Comparison of ENCODE assay signal across 11 cellular contexts in genomic region chr5:107289030-107289714, GRCh38.
DNase-seq lines count a peak whose midpoint lies in the region; ATAC-seq and TF ChIP-seq lines count a peak whose summit lies in the region.
"Had no signal": no experiment of that assay in that cellular context is flagged by ENCODE, and none has a peak within 500 bp of the region (broad histone marks: within the 10 kb centered on the region; RNA-seq: fewer than 3 reads in every experiment).

No MANE protein-coding gene starts in this region.

- CTCF ChIA-PET in Calu3 (lab: Charles Lee), result no interaction called here

- H3K4me1 Mint-ChIP-seq in Calu3 (ENCODE audit: low read depth, unreplicated experiment), result peaks cover 77% of the 10 kb centered on the region
- peaks cover 45% of the 10 kb centered on the region for H3K4me1 Mint-ChIP-seq in mesothelial cell of epicardium

- H3K36me3 Mint-ChIP-seq in Calu3 (ENCODE audit: insufficient read depth, unreplicated experiment) (peaks cover 18% of the 10 kb centered on the region), mesothelial cell of epicardium (no peaks in the 10 kb centered on the region)

- TF ChIP-seq CTCF in Calu3 (IDR thresholded peaks at IDR 0.05; ENCODE audit: unreplicated experiment) (no peak), mesothelial cell of epicardium (IDR thresholded peaks at IDR 0.05; ENCODE audit: unreplicated experiment) (no peak)

- H3K27ac Mint-ChIP-seq in Calu3 (ENCODE audit: unreplicated experiment) (peak overlapping the region; percentile 82), mesothelial cell of epicardium (no peak overlapping the region)

- H3K9me3 Mint-ChIP-seq in Calu3 (ENCODE audit: low read depth, unreplicated experiment), result no peaks in the 10 kb centered on the region
- peaks cover 4% of the 10 kb centered on the region for H3K9me3 Mint-ChIP-seq in mesothelial cell of epicardium

- intact Hi-C loops in Calu3 (cut with micrococcal nuclease; ENCODE audit: unreplicated experiment), result loop anchor here (5.0 to 10.0 kb wide), 5 partner anchors 72 to 414 kb away; partner anchors contain the start of gene EFNA5

- H3K4me3 Mint-ChIP-seq in Calu3 (ENCODE audit: low read depth, unreplicated experiment) (no peak overlapping the region), mesothelial cell of epicardium (no peak overlapping the region)

- no TSS peak for BruUV-seq in Calu3 (replicated peaks; lab: Mats Ljungman, UMichigan)

- ATAC-seq in GM18873 (IDR thresholded peaks at IDR 0.05; ENCODE audit: low FRiP score, unreplicated experiment) (peak; percentile 86), HG02623 (IDR thresholded peaks at IDR 0.05; ENCODE audit: unreplicated experiment) (peak; percentile 85), HG03521 (IDR thresholded peaks at IDR 0.05; ENCODE audit: unreplicated experiment) (peak; percentile 92)
- ATAC-seq: HCT116, left lung had no signal

- no peak for DNase-seq in Calu3
- DNase-seq in T1000 (lab: John Stamatoyannopoulos, UW), result no peak
- DNase-seq in mesothelial cell of epicardium (ENCODE audit: low spot score in 2 of 2, unreplicated experiment in 2 of 2), result no peak
- DNase-seq in iPS-NIHi11 (ENCODE audit: low spot score), result no peak
- DNase-seq in AG08395 (ENCODE audit: low spot score), result no peak
- DNase-seq: activated naive CD4-positive, alpha-beta T cell treated with Interleukin-2 at 50 U/mL for 16 hours; left lung had no signal

- H3K27me3 Mint-ChIP-seq in Calu3 (ENCODE audit: unreplicated experiment) (no peaks in the 10 kb centered on the region), mesothelial cell of epicardium (ENCODE audit: low read depth) (no peaks in the 10 kb centered on the region)
